21 cellular contexts compared by ENCODE assay signal in the genomic region with DNA sequence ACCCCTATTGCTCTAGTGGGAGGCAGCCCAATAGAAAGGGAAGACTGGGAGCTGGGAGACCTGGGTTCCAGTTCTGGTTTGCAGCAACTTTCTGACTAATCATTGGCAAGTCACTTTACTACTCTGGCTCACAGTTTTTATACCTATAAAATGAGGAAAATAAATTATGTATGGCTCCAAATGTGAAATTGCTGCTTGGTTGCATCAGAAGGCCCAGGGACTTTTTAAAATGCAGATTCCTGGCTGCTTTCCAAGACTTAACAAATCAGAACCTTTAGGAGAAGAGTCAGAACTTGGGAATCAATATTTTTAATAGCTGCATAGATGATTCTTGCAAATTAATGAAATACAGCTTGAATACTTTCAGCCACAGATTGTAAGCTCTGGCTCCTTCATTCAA.
"Had no signal": no experiment of that assay in that cellular context is flagged by ENCODE, and none has a peak within 500 bp of the region (broad histone marks: within the 10 kb centered on the region; RNA-seq: fewer than 3 reads in every experiment).

No MANE protein-coding gene starts in this region.

- ATAC-seq: esophagus mucosa; heart left ventricle; left colon; left ventricle myocardium superior; pancreas; right lobe of liver; stimulated activated memory B cell treated with anti-CD40 and anti-IgM and Interleukin-4, amounts not matched to agents 10 μg/mL and 1 μg/mL and 100 μg/mL, for 72 hours had no signal

- H3K36me3 ChIP-seq: heart left ventricle, pancreas, prostate gland, right lobe of liver, tibial artery, upper lobe of left lung, uterus had no signal

- DNase-seq: cortex of kidney; dorsolateral prefrontal cortex; effector CD8-positive, alpha-beta T cell; foreskin melanocyte; heart left ventricle; hippocampal formation; left colon; left ventricle myocardium superior; mesendoderm; naive B cell; occipital lobe; pancreas; right lobe of liver; stimulated activated CD4-positive, alpha-beta T cell treated with anti-CD3 and anti-CD28 coated beads, Interleukin-4, amount 100 ng/mL, for 24 hours; tibial artery; upper lobe of left lung; uterus had no signal

- H3K9me3 ChIP-seq: heart left ventricle, pancreas, prostate gland, right lobe of liver, tibial artery, upper lobe of left lung, uterus had no signal

- H3K4me3 ChIP-seq: dorsolateral prefrontal cortex, heart left ventricle, lung, pancreas, prostate gland, right lobe of liver, tibial artery, upper lobe of left lung, uterus had no signal

- H3K27ac ChIP-seq: dorsolateral prefrontal cortex, heart left ventricle, pancreas, prostate gland, right lobe of liver, tibial artery, upper lobe of left lung, uterus had no signal
